In the genomic region with DNA sequence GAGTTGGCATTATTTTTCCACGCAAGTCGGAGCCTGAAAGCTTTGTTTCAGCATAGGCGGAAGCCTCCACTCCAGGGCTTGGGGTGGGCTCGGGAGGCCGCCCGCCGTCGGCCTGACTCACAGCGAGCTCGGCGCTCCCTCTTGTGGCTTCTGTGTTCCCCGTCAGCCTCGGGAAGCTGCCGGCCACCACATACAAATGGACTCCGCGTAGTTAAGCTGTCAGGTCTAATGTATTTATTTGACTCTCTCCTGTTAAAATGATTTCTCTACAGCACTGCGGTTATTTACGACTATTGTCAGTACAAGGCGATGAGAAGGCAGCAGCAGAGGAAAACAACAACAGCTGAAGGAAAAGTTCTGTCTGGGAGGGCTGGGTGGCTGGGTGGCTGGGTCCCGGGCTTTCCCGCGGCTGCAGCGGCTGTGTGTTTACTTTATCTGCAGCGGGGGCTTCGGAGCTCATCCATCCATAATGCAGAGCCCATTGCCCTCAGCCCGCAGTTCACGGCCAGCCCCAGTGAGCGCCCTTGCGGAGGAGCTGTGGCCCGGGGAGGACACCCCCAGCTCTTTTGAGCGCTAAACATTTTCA, we compare ENCODE assay signal across 8 cellular contexts.
A peak's percentile ranks its signal among the peaks of the same experiment; 100 is the strongest.
DNase-seq lines count a peak whose midpoint lies in the region; ATAC-seq, FAIRE-seq and TF ChIP-seq lines count a peak whose summit lies in the region.

No MANE protein-coding gene starts in this region.

- peak overlapping the region; percentile 70 for H2AFZ ChIP-seq in KMS-11 (ENCODE audit: low read depth)

- DNase-seq in ELF-1 (ENCODE audit: low read depth, low spot score) (peak; percentile 91), RCC 7860 (ENCODE audit: low spot score) (peak; percentile 46), substantia nigra (lab: John Stamatoyannopoulos, UW) (peak in 37 of 49 donors; percentile 7 to 74 (median 49)), AML-193 (lab: John Stamatoyannopoulos, UW) (no peak)

- H3K79me2 ChIP-seq in KMS-11 (ENCODE audit: insufficient read depth, low read depth), result no peaks in the 10 kb centered on the region

- peak; percentile 69 for ATAC-seq in GM21526 (IDR thresholded peaks at IDR 0.05; ENCODE audit: low FRiP score, unreplicated experiment)

- WGBS in mesodermal cell (ENCODE audit: insufficient coverage in 2 of 2), 2 experiments, result 4 to 8% methylated on average over 25 to 30 of the region's 31 CpGs

- H3K27me3 ChIP-seq in KMS-11 (ENCODE audit: insufficient read depth, low read depth), result no peaks in the 10 kb centered on the region

- H3K27ac ChIP-seq in KMS-11 (no peak overlapping the region), mesodermal cell (ENCODE audit: low read depth, low read length, severe bottlenecking) (no peak overlapping the region), substantia nigra (ENCODE audit: low read depth, low read length, poor library complexity, severe bottlenecking) (no peak overlapping the region)

- H3K9ac ChIP-seq in KMS-11, result no peak overlapping the region

- peak; percentile 76 for TF ChIP-seq CTCF in KMS-11 (conservative IDR thresholded peaks at IDR 0.05; ENCODE audit: low read depth, low read length)

- H4K20me1 ChIP-seq in KMS-11 (ENCODE audit: insufficient read depth), result no peaks in the 10 kb centered on the region

- no peaks in the 10 kb centered on the region for H3K9me3 ChIP-seq in mesodermal cell (ENCODE audit: control insufficient read depth, low read length)

- H3K4me2 ChIP-seq in KMS-11, result peak overlapping the region; percentile 21; the same call in 1 of the 2 replicates

- H3K36me3 ChIP-seq in KMS-11 (ENCODE audit: insufficient read depth) (no peaks in the 10 kb centered on the region), mesodermal cell (ENCODE audit: control insufficient read depth, insufficient read depth, low read length) (no peaks in the 10 kb centered on the region)

- H3K4me1 ChIP-seq in KMS-11 (ENCODE audit: low read depth, poor library complexity, severe bottlenecking) (peaks cover 3% of the 10 kb centered on the region), mesodermal cell (ENCODE audit: control insufficient read depth, insufficient read depth, low read length, poor library complexity, severe bottlenecking) (peaks cover 2% of the 10 kb centered on the region)

- H3K4me3 ChIP-seq in KMS-11 (IDR thresholded peaks at IDR 0.05; ENCODE audit: insufficient read depth, low read depth, low read length) (no peak overlapping the region), mesodermal cell (ENCODE audit: extremely low read depth, insufficient read depth, low read length, poor library complexity, severe bottlenecking) (peak overlapping the region; percentile 16)

- FAIRE-seq in RCC 7860 (lab: Jason Lieb, UNC) (no peak), endometrium (lab: Jason Lieb, UNC) (peak; percentile 12)

Comparison
In these comparisons a context has a peak if more than half of its experiments do, and no peak if none do; other contexts are left out.
1. DNase-seq: peak in ELF-1 (single experiment), RCC 7860 (single experiment) and substantia nigra (37 of 49); none in AML-193 (0 of 2).